ENCODE assay signal across 11 cellular contexts in genomic region chr2:226701052-226701451, GRCh38.
DNase-seq lines count a peak whose midpoint lies in the region; ATAC-seq and TF ChIP-seq lines count a peak whose summit lies in the region.
"Had no signal": no experiment of that assay in that cellular context is flagged by ENCODE, and none has a peak within 500 bp of the region (broad histone marks: within the 10 kb centered on the region; RNA-seq: fewer than 3 reads in every experiment).

No MANE protein-coding gene starts in this region.

- H3K9me3 Mint-ChIP-seq in mesothelial cell of epicardium, result no peaks in the 10 kb centered on the region

- ATAC-seq in GM18858 (IDR thresholded peaks at IDR 0.05; ENCODE audit: unreplicated experiment) (peak; percentile 85), HG02938 (IDR thresholded peaks at IDR 0.05; ENCODE audit: unreplicated experiment) (peak; percentile 63), GM19324 (IDR thresholded peaks at IDR 0.05; ENCODE audit: low FRiP score, unreplicated experiment) (no peak)

- peaks cover 21% of the 10 kb centered on the region for H3K4me1 Mint-ChIP-seq in mesothelial cell of epicardium

- DNase-seq in SIG-M5 (lab: John Stamatoyannopoulos, UW) (peak; percentile 87), mesothelial cell of epicardium (ENCODE audit: low spot score in 2 of 2, unreplicated experiment in 2 of 2) (no peak), posterior cingulate gyrus (no peak), activated gamma-delta T cell (lab: John Stamatoyannopoulos, UW) (no peak)
- no peak for DNase-seq in stimulated activated naive CD4-positive, alpha-beta T cell treated with Interleukin-2 at 50 U/mL for 16 hours (lab: John Stamatoyannopoulos, UW)
- DNase-seq: activated CD4-positive, alpha-beta T cell treated with anti-CD3 and anti-CD28 coated beads, Interleukin-2, amount 50 U/mL, for 1 hour; NCI-H2107; pancreas had no signal

- peak overlapping the region; percentile 78 for H3K27ac Mint-ChIP-seq in mesothelial cell of epicardium

- H3K4me3 Mint-ChIP-seq in mesothelial cell of epicardium, result no peak overlapping the region

- H3K36me3 Mint-ChIP-seq in mesothelial cell of epicardium, result no peaks in the 10 kb centered on the region

- no peak for TF ChIP-seq CTCF in mesothelial cell of epicardium (IDR thresholded peaks at IDR 0.05; ENCODE audit: unreplicated experiment)

- no peaks in the 10 kb centered on the region for H3K27me3 Mint-ChIP-seq in mesothelial cell of epicardium (ENCODE audit: low read depth)

- intact Hi-C loops in posterior cingulate gyrus (cut with DNase I), result no loop called here
